Comparison of ENCODE assay signal across 1 cellular context in genomic region chr11:67640021-67640757, GRCh38.
TF ChIP-seq lines count a peak whose summit lies in the region.

No MANE protein-coding gene starts in this region.

TF ChIP-seq in HepG2, 621 proteins besides CTCF, POLR2A, EP300 and RAD21 (continued from another document and continues in another):
- TF ChIP-seq, protein P1, sequence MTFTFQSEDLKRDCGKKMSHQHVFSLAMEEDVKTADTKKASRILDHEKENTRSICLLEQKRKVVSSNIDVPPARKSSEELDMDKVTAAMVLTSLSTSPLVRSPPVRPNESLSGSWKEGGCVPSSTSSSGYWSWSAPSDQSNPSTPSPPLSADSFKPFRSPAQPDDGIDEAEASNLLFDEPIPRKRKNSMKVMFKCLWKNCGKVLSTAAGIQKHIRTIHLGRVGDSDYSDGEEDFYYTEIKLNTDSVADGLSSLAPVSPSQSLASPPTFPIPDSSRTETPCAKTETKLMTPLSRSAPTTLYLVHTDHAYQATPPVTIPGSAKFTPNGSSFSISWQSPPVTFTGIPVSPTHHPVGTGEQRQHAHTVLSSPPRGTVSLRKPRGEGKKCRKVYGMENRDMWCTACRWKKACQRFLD (CRISPR knock-in tag; IDR thresholded peaks at IDR 0.05; ENCODE audit: borderline replicate concordance) = no peak
- no peak for TF ChIP-seq ELK4 (CRISPR knock-in tag; IDR thresholded peaks at IDR 0.05; ENCODE audit: borderline replicate concordance)
- TF ChIP-seq, protein P2, sequence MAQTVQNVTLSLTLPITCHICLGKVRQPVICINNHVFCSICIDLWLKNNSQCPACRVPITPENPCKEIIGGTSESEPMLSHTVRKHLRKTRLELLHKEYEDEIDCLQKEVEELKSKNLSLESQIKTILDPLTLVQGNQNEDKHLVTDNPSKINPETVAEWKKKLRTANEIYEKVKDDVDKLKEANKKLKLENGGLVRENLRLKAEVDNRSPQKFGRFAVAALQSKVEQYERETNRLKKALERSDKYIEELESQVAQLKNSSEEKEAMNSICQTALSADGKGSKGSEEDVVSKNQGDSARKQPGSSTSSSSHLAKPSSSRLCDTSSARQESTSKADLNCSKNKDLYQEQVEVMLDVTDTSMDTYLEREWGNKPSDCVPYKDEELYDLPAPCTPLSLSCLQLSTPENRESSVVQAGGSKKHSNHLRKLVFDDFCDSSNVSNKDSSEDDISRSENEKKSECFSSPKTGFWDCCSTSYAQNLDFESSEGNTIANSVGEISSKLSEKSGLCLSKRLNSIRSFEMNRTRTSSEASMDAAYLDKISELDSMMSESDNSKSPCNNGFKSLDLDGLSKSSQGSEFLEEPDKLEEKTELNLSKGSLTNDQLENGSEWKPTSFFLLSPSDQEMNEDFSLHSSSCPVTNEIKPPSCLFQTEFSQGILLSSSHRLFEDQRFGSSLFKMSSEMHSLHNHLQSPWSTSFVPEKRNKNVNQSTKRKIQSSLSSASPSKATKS (CRISPR knock-in tag; IDR thresholded peaks at IDR 0.05) = no peak
- no peak for TF ChIP-seq ZNF326 (CRISPR knock-in tag; IDR thresholded peaks at IDR 0.05; ENCODE audit: borderline replicate concordance)
- TF ChIP-seq HOXA3 (CRISPR knock-in tag; IDR thresholded peaks at IDR 0.05) = peak; percentile 51; the same call in 1 of the 2 replicates
- no peak for TF ChIP-seq ZSCAN12 (CRISPR knock-in tag; IDR thresholded peaks at IDR 0.05)
- no peak for TF ChIP-seq ZFP90 (CRISPR knock-in tag; IDR thresholded peaks at IDR 0.05; ENCODE audit: borderline replicate concordance)
- no peak for TF ChIP-seq ZNF644 (CRISPR knock-in tag; IDR thresholded peaks at IDR 0.05; ENCODE audit: low read depth)
- no peak for TF ChIP-seq ATF7 (IDR thresholded peaks at IDR 0.05)
- no peak for TF ChIP-seq ATF7 (CRISPR knock-in tag; IDR thresholded peaks at IDR 0.05)
- TF ChIP-seq NFRKB (IDR thresholded peaks at IDR 0.05) = no peak
- TF ChIP-seq TGIF2 (CRISPR knock-in tag; IDR thresholded peaks at IDR 0.05) = no peak
- TF ChIP-seq, protein P3, sequence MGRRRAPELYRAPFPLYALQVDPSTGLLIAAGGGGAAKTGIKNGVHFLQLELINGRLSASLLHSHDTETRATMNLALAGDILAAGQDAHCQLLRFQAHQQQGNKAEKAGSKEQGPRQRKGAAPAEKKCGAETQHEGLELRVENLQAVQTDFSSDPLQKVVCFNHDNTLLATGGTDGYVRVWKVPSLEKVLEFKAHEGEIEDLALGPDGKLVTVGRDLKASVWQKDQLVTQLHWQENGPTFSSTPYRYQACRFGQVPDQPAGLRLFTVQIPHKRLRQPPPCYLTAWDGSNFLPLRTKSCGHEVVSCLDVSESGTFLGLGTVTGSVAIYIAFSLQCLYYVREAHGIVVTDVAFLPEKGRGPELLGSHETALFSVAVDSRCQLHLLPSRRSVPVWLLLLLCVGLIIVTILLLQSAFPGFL (CRISPR knock-in tag; IDR thresholded peaks at IDR 0.05) = no peak
- no peak for TF ChIP-seq ZNF318 (CRISPR knock-in tag; IDR thresholded peaks at IDR 0.05)
- no peak for TF ChIP-seq CHCHD3 (CRISPR knock-in tag; IDR thresholded peaks at IDR 0.05)
- no peak for TF ChIP-seq SRSF4 (IDR thresholded peaks at IDR 0.05; ENCODE audit: low read depth, low read length, poor library complexity, severe bottlenecking)
- TF ChIP-seq NFIB (CRISPR knock-in tag; IDR thresholded peaks at IDR 0.05; ENCODE audit: borderline replicate concordance) = no peak
- TF ChIP-seq SMAD3 (CRISPR knock-in tag; IDR thresholded peaks at IDR 0.05) = no peak
- TF ChIP-seq ZNF234 (CRISPR knock-in tag; conservative IDR thresholded peaks at IDR 0.05) = no peak
- no peak for TF ChIP-seq HCFC1 (IDR thresholded peaks at IDR 0.05; ENCODE audit: low read depth, low read length)
- TF ChIP-seq ATM (IDR thresholded peaks at IDR 0.05; ENCODE audit: borderline replicate concordance) = no peak
- TF ChIP-seq AHR (CRISPR knock-in tag; IDR thresholded peaks at IDR 0.05) = peak; percentile 42; the same call in 1 of the 2 replicates
- no peak for TF ChIP-seq ZNF83 (CRISPR knock-in tag; IDR thresholded peaks at IDR 0.05; ENCODE audit: borderline replicate concordance)
- TF ChIP-seq FOXJ3 (CRISPR knock-in tag; IDR thresholded peaks at IDR 0.05; ENCODE audit: borderline replicate concordance) = no peak
- no peak for TF ChIP-seq HOXA7 (CRISPR knock-in tag; IDR thresholded peaks at IDR 0.05)
- TF ChIP-seq ZSCAN31 (CRISPR knock-in tag; IDR thresholded peaks at IDR 0.05; ENCODE audit: low read depth) = peak; percentile 44; the same call in 1 of the 2 replicates
- TF ChIP-seq, protein P4, sequence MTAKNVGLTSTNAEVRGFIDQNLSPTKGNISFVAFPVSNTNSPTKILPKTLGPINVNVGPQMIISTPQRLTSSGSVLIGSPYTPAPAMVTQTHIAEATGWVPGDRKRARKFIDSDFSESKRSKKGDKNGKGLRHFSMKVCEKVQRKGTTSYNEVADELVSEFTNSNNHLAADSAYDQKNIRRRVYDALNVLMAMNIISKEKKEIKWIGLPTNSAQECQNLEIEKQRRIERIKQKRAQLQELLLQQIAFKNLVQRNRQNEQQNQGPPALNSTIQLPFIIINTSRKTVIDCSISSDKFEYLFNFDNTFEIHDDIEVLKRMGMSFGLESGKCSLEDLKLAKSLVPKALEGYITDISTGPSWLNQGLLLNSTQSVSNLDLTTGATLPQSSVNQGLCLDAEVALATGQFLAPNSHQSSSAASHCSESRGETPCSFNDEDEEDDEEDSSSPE (CRISPR knock-in tag; IDR thresholded peaks at IDR 0.05) = peak; percentile 92
- TF ChIP-seq, protein P5, sequence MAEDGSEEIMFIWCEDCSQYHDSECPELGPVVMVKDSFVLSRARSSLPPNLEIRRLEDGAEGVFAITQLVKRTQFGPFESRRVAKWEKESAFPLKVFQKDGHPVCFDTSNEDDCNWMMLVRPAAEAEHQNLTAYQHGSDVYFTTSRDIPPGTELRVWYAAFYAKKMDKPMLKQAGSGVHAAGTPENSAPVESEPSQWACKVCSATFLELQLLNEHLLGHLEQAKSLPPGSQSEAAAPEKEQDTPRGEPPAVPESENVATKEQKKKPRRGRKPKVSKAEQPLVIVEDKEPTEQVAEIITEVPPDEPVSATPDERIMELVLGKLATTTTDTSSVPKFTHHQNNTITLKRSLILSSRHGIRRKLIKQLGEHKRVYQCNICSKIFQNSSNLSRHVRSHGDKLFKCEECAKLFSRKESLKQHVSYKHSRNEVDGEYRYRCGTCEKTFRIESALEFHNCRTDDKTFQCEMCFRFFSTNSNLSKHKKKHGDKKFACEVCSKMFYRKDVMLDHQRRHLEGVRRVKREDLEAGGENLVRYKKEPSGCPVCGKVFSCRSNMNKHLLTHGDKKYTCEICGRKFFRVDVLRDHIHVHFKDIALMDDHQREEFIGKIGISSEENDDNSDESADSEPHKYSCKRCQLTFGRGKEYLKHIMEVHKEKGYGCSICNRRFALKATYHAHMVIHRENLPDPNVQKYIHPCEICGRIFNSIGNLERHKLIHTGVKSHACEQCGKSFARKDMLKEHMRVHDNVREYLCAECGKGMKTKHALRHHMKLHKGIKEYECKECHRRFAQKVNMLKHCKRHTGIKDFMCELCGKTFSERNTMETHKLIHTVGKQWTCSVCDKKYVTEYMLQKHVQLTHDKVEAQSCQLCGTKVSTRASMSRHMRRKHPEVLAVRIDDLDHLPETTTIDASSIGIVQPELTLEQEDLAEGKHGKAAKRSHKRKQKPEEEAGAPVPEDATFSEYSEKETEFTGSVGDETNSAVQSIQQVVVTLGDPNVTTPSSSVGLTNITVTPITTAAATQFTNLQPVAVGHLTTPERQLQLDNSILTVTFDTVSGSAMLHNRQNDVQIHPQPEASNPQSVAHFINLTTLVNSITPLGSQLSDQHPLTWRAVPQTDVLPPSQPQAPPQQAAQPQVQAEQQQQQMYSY (CRISPR knock-in tag; IDR thresholded peaks at IDR 0.05) = no peak
- no peak for TF ChIP-seq ZNF20 (CRISPR knock-in tag; IDR thresholded peaks at IDR 0.05)
- no peak for TF ChIP-seq SOX5 (CRISPR knock-in tag; IDR thresholded peaks at IDR 0.05; ENCODE audit: borderline replicate concordance)
- TF ChIP-seq ZNF205 (CRISPR knock-in tag; IDR thresholded peaks at IDR 0.05) = no peak
- TF ChIP-seq, protein P6, sequence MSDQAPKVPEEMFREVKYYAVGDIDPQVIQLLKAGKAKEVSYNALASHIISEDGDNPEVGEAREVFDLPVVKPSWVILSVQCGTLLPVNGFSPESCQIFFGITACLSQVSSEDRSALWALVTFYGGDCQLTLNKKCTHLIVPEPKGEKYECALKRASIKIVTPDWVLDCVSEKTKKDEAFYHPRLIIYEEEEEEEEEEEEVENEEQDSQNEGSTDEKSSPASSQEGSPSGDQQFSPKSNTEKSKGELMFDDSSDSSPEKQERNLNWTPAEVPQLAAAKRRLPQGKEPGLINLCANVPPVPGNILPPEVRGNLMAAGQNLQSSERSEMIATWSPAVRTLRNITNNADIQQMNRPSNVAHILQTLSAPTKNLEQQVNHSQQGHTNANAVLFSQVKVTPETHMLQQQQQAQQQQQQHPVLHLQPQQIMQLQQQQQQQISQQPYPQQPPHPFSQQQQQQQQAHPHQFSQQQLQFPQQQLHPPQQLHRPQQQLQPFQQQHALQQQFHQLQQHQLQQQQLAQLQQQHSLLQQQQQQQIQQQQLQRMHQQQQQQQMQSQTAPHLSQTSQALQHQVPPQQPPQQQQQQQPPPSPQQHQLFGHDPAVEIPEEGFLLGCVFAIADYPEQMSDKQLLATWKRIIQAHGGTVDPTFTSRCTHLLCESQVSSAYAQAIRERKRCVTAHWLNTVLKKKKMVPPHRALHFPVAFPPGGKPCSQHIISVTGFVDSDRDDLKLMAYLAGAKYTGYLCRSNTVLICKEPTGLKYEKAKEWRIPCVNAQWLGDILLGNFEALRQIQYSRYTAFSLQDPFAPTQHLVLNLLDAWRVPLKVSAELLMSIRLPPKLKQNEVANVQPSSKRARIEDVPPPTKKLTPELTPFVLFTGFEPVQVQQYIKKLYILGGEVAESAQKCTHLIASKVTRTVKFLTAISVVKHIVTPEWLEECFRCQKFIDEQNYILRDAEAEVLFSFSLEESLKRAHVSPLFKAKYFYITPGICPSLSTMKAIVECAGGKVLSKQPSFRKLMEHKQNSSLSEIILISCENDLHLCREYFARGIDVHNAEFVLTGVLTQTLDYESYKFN (CRISPR knock-in tag; conservative IDR thresholded peaks at IDR 0.05) = no peak
- no peak for TF ChIP-seq POLR2AphosphoS5 (IDR thresholded peaks at IDR 0.05; ENCODE audit: low read depth, low read length)
- no peak for TF ChIP-seq ZNF264 (CRISPR knock-in tag; IDR thresholded peaks at IDR 0.05)
- no peak for TF ChIP-seq SRF (IDR thresholded peaks at IDR 0.05; ENCODE audit: low read depth, low read length)
- no peak for TF ChIP-seq DDIT3 (CRISPR knock-in tag; IDR thresholded peaks at IDR 0.05)
- no peak for TF ChIP-seq CHD4 (IDR thresholded peaks at IDR 0.05; ENCODE audit: borderline replicate concordance, low read length)
- TF ChIP-seq GATA4 (IDR thresholded peaks at IDR 0.05; ENCODE audit: borderline replicate concordance, low read depth) = no peak
- TF ChIP-seq TAF1 (CRISPR knock-in tag; IDR thresholded peaks at IDR 0.05) = no peak
- TF ChIP-seq PAX8 (CRISPR knock-in tag; IDR thresholded peaks at IDR 0.05; ENCODE audit: borderline replicate concordance) = no peak
